ENCODE assay signal across 16 cellular contexts in genomic region chr5:80600943-80601693, GRCh38. TPM values are rescaled to one million over a fixed set of nuclear protein-coding genes. Genes with fewer than 3 reads are reported as not detected.
"Had no signal": no experiment of that assay in that cellular context is flagged by ENCODE, and none has a peak within 500 bp of the region (broad histone marks: within the 10 kb centered on the region; RNA-seq: fewer than 3 reads in every experiment).

No MANE protein-coding gene starts in this region.

- H3K9me3 ChIP-seq: adrenal gland, heart left ventricle, tibial artery, vagina had no signal

- H3K4me1 Mint-ChIP-seq: naive B cell had no signal

- H3K27ac ChIP-seq: adrenal gland, coronary artery, heart left ventricle, skin epidermis, tibial artery, vagina had no signal

- H3K4me3 Mint-ChIP-seq: T-helper 2 cell treated with Interferon-gamma antibody and Interleukin-4, amounts not matched to agents 5 μg/mL and 100 μg/mL, for 36 hours had no signal

- DNase-seq: activated effector memory CD4-positive, alpha-beta T cell treated with Interleukin-2 at 50 U/mL for 16 hours; activated T-cell treated with anti-CD3 and anti-CD28 coated beads for 4 hours; adrenal gland; caudate nucleus; effector CD8-positive, alpha-beta T cell; heart left ventricle; left colon; naive B cell; posterior cingulate gyrus; tibial artery had no signal

- H3K4me1 ChIP-seq: adrenal gland, heart left ventricle, tibial artery, vagina had no signal

- H3K9me3 Mint-ChIP-seq: naive B cell; T-helper 2 cell treated with Interferon-gamma antibody and Interleukin-4, amounts not matched to agents 5 μg/mL and 100 μg/mL, for 36 hours had no signal

- H3K36me3 Mint-ChIP-seq: naive B cell had no signal

- H3K36me3 ChIP-seq: adrenal gland, heart left ventricle, tibial artery, vagina had no signal

- H3K4me3 ChIP-seq: adrenal gland, coronary artery, heart left ventricle, skin epidermis, tibial artery, vagina had no signal

- ATAC-seq: heart left ventricle, left colon had no signal

- H3K27me3 Mint-ChIP-seq: naive B cell had no signal

- H3K27ac Mint-ChIP-seq: naive B cell; T-helper 2 cell treated with Interferon-gamma antibody and Interleukin-4, amounts not matched to agents 5 μg/mL and 100 μg/mL, for 36 hours had no signal

- H3K27me3 ChIP-seq: adrenal gland, heart left ventricle, tibial artery, vagina had no signal

RNA-seq across cellular contexts. Expression of gene ANKRD34B, which starts 31.0 kb away (rescaled TPM):
- total RNA-seq: adrenal gland, fibroblast of lung, left colon, lung microvascular endothelial cell, vagina had no signal
- polyA plus RNA-seq: fibroblast of lung, heart left ventricle had no signal
